ENCODE assay signal across 1 cellular context in the genomic region with DNA sequence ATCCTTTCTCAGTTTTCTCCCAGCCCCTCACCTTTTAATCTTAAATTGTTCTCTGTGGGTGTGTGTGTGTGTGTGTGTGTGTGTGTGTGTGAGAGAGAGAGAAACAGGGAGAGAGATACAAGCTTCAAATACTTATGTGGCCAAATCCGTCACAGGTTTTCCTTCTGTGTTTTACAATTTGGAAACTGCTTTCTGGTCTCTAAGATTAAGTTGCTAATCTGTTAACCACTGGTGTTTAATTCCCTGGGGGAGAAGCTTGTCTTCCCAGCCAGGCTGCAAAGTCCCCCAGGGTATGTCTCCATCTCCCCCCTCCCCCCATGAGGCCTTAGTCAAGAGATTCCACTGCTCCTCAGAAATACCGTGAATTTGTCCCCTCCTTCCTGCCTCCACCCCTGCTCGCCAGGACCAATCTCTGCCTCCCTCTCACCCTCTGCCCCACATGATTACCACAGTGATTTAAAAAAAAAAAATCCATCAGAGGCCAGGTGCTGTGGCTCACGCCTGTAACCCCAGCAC.
TF ChIP-seq lines count a peak whose summit lies in the region.

No MANE protein-coding gene starts in this region.

TF ChIP-seq in WTC11, 78 proteins besides CTCF, POLR2A, EP300 and RAD21 (continued from another document):
- TF ChIP-seq, protein P1, sequence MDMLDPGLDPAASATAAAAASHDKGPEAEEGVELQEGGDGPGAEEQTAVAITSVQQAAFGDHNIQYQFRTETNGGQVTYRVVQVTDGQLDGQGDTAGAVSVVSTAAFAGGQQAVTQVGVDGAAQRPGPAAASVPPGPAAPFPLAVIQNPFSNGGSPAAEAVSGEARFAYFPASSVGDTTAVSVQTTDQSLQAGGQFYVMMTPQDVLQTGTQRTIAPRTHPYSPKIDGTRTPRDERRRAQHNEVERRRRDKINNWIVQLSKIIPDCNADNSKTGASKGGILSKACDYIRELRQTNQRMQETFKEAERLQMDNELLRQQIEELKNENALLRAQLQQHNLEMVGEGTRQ (CRISPR knock-in tag; IDR thresholded peaks at IDR 0.05): no peak
- TF ChIP-seq, protein P2, sequence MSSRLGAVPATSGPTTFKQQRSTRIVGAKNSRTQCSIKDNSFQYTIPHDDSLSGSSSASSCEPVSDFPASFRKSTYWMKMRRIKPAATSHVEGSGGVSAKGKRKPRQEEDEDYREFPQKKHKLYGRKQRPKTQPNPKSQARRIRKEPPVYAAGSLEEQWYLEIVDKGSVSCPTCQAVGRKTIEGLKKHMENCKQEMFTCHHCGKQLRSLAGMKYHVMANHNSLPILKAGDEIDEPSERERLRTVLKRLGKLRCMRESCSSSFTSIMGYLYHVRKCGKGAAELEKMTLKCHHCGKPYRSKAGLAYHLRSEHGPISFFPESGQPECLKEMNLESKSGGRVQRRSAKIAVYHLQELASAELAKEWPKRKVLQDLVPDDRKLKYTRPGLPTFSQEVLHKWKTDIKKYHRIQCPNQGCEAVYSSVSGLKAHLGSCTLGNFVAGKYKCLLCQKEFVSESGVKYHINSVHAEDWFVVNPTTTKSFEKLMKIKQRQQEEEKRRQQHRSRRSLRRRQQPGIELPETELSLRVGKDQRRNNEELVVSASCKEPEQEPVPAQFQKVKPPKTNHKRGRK (CRISPR knock-in tag; IDR thresholded peaks at IDR 0.05; ENCODE audit: borderline replicate concordance): no peak
- TF ChIP-seq NR1H2 (CRISPR knock-in tag; IDR thresholded peaks at IDR 0.05): no peak
